In the genomic region with DNA sequence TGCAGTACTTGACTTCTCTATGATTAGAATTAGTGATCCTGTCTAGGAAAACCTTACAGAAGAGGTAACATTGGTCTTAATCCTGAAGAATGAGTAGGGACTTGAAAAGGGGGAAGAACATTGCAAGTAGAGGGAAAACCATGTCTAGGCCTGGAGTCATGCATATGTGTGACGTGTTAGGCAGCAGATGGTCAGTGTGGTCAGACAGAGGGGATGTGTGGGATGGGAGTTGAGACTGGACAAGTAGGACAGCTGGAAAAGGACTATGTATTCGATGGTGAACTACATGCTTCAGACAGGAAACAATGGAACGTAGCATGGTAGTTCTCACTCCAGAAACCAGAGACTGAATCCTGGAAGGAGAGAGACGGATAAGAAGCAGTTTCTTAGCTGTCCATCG, we compare ENCODE assay signal across 15 cellular contexts.
DNase-seq lines count a peak whose midpoint lies in the region; FAIRE-seq and TF ChIP-seq lines count a peak whose summit lies in the region.
"Had no signal": no experiment of that assay in that cellular context is flagged by ENCODE, and none has a peak within 500 bp of the region (broad histone marks: within the 10 kb centered on the region; RNA-seq: fewer than 3 reads in every experiment).

No MANE protein-coding gene starts in this region.

- H3K4me1 Mint-ChIP-seq in nephron progenitor cell: peaks cover 57% of the 10 kb centered on the region
- H3K4me1 Mint-ChIP-seq: CD8-positive, alpha-beta memory T cell had no signal

- no peak for TF ChIP-seq EP300 in esophagus muscularis mucosa (IDR thresholded peaks at IDR 0.05)

- TF ChIP-seq POLR2A in esophagus muscularis mucosa (IDR thresholded peaks at IDR 0.05; ENCODE audit: low read depth): no peak

- H3K27me3 ChIP-seq in esophagus muscularis mucosa (no peaks in the 10 kb centered on the region), osteoblast (ENCODE audit: insufficient read depth, low read length) (no peaks in the 10 kb centered on the region)

- intact Hi-C loops in esophagus muscularis mucosa (cut with DNase I): no loop called here

- H3K9me3 Mint-ChIP-seq in nephron progenitor cell: peaks cover 3% of the 10 kb centered on the region

- H3K4me3 Mint-ChIP-seq in nephron progenitor cell: no peak overlapping the region
- H3K4me3 Mint-ChIP-seq: CD14-positive monocyte; CD8-positive, alpha-beta memory T cell had no signal

- 88% methylated on average over 5 of the region's 5 CpGs for WGBS in esophagus muscularis mucosa

- no peaks in the 10 kb centered on the region for H3K36me3 ChIP-seq in esophagus muscularis mucosa
- H3K36me3 ChIP-seq in osteoblast (ENCODE audit: insufficient read depth, low read length): no peaks in the 10 kb centered on the region

- no peak overlapping the region for H2AFZ ChIP-seq in osteoblast (ENCODE audit: low read length)

- peaks cover 0 to 15% (median 14%) of the 10 kb centered on the region in 4 donors for H3K4me1 ChIP-seq in esophagus muscularis mucosa
- H3K4me1 ChIP-seq in osteoblast (ENCODE audit: insufficient read depth, low read length): peaks cover 68% of the 10 kb centered on the region
- H3K4me1 ChIP-seq: A549, Caco-2 had no signal

- H3K27ac ChIP-seq in esophagus muscularis mucosa (replicated peaks in 1 of 4): no peak overlapping the region
- peak overlapping the region; percentile 98 for H3K27ac ChIP-seq in osteoblast (ENCODE audit: low read depth, low read length)
- H3K27ac ChIP-seq: A549 had no signal

- DNase-seq in HTR-8/SVneo (ENCODE audit: insufficient read length, low spot score): no peak
- peak; percentile 55 for DNase-seq in esophagus muscularis mucosa (ENCODE audit: extremely low spot score)
- no peak for DNase-seq in osteoblast (ENCODE audit: insufficient read length, low spot score, missing footprints)
- DNase-seq in nephron progenitor cell: no peak
- DNase-seq in NCI-H1694 (lab: John Stamatoyannopoulos, UW): no peak
- no peak for DNase-seq in A172 (ENCODE audit: low spot score)
- DNase-seq in NK-92 treated with Interleukin-12 subunit alpha and Interleukin-12 subunit beta, amount 100 ng/mL, for 24 hours (lab: John Stamatoyannopoulos, UW): no peak
- DNase-seq: Caco-2; CD8-positive, alpha-beta memory T cell; DND-41; GDM1 had no signal

- TF ChIP-seq CTCF in esophagus muscularis mucosa (IDR thresholded peaks at IDR 0.05) (no peak), osteoblast (IDR thresholded peaks at IDR 0.05; ENCODE audit: extremely low read depth, low read depth, low read length) (no peak), nephron progenitor cell (IDR thresholded peaks at IDR 0.05) (no peak)

- H3K27ac Mint-ChIP-seq in nephron progenitor cell: no peak overlapping the region
- H3K27ac Mint-ChIP-seq: CD14-positive monocyte; CD8-positive, alpha-beta memory T cell had no signal

- no peaks in the 10 kb centered on the region for H4K20me1 ChIP-seq in osteoblast (ENCODE audit: insufficient read depth, low read length)

- H3K9me3 ChIP-seq in esophagus muscularis mucosa (no peaks in the 10 kb centered on the region), osteoblast (ENCODE audit: low read depth, low read length) (no peaks in the 10 kb centered on the region)
- H3K9me3 ChIP-seq: A549, Caco-2 had no signal

- H3K36me3 Mint-ChIP-seq in nephron progenitor cell (ENCODE audit: low read depth): no peaks in the 10 kb centered on the region
- H3K36me3 Mint-ChIP-seq: CD14-positive monocyte had no signal

- H3K4me2 ChIP-seq in osteoblast (ENCODE audit: insufficient read depth, low read length): no peak overlapping the region
- H3K4me2 ChIP-seq: A549 had no signal

- no peak overlapping the region for H3K4me3 ChIP-seq in esophagus muscularis mucosa
- no peak overlapping the region for H3K4me3 ChIP-seq in osteoblast (ENCODE audit: insufficient read depth, low read length)
- H3K4me3 ChIP-seq: A549 had no signal

- peak; percentile 58 for FAIRE-seq in HTR-8/SVneo (lab: Jason Lieb, UNC)
- FAIRE-seq: A549, GM12892, H54 had no signal

- H3K27me3 Mint-ChIP-seq in nephron progenitor cell (ENCODE audit: low read depth, poor library complexity): no peaks in the 10 kb centered on the region
- H3K27me3 Mint-ChIP-seq: CD8-positive, alpha-beta memory T cell had no signal

- no peaks in the 10 kb centered on the region for H3K79me2 ChIP-seq in osteoblast (ENCODE audit: insufficient read depth, low read length)
